In genomic region chr14:104118006-104118844, GRCh38 we compare ENCODE assay signal across 14 cellular contexts. TPM values are rescaled to one million over a fixed set of nuclear protein-coding genes. Genes with fewer than 3 reads are reported as not detected.
DNase-seq lines count a peak whose midpoint lies in the region; ATAC-seq and TF ChIP-seq lines count a peak whose summit lies in the region.
"Had no signal": no experiment of that assay in that cellular context is flagged by ENCODE, and none has a peak within 500 bp of the region (broad histone marks: within the 10 kb centered on the region; RNA-seq: fewer than 3 reads in every experiment).

No MANE protein-coding gene starts in this region.

- H3K27me3 ChIP-seq in BE2C (peaks cover 21% of the 10 kb centered on the region), H7 (ENCODE audit: control insufficient read depth, insufficient read depth, low read length) (peaks cover 28% of the 10 kb centered on the region), esophagus (ENCODE audit: control insufficient read depth in 1 of 2, insufficient read depth in 2 of 2, low read length in 2 of 2) (no peaks in the 10 kb centered on the region)
- H3K27me3 ChIP-seq: ascending aorta had no signal

- peaks cover 87% of the 10 kb centered on the region for H3K27me3 Mint-ChIP-seq in nephron progenitor cell (ENCODE audit: low read depth, poor library complexity)
- peaks cover 28% of the 10 kb centered on the region for H3K27me3 Mint-ChIP-seq in activated CD8-positive, alpha-beta T cell treated with anti-CD3 and anti-CD28 coated beads, Interleukin-2, amount 10 ng/mL, durations not matched to agents 7 days and 5 days (ENCODE audit: low read depth)

- H3K36me3 ChIP-seq in BE2C (no peaks in the 10 kb centered on the region), H7 (replicated peaks; ENCODE audit: control insufficient read depth, insufficient read depth, low read length) (no peaks in the 10 kb centered on the region), esophagus (ENCODE audit: control insufficient read depth in 2 of 2, insufficient read depth in 2 of 2, low read length in 1 of 2) (no peaks in the 10 kb centered on the region)
- H3K36me3 ChIP-seq: ascending aorta had no signal

- no peaks in the 10 kb centered on the region for H3K4me1 Mint-ChIP-seq in nephron progenitor cell
- no peaks in the 10 kb centered on the region for H3K4me1 Mint-ChIP-seq in activated CD8-positive, alpha-beta T cell treated with anti-CD3 and anti-CD28 coated beads, Interleukin-2, amount 10 ng/mL, durations not matched to agents 7 days and 5 days (ENCODE audit: low read depth)
- H3K4me1 Mint-ChIP-seq: IgD-negative memory B cell; stimulated activated memory B cell treated with anti-CD40 and anti-IgM and Interleukin-4, amounts not matched to agents 10 μg/mL and 1 μg/mL and 100 μg/mL, for 72 hours had no signal

- TF ChIP-seq CTCF in BE2C (IDR thresholded peaks at IDR 0.05; ENCODE audit: low read depth, low read length) (no peak), nephron progenitor cell (IDR thresholded peaks at IDR 0.05) (no peak)

- POLR2A ChIA-PET in activated CD8-positive, alpha-beta T cell treated with anti-CD3 and anti-CD28 coated beads, Interleukin-2, amount 10 ng/mL, durations not matched to agents 7 days and 5 days (lab: Charles Lee), result no interaction called here

- no peak overlapping the region for H3K4me3 Mint-ChIP-seq in nephron progenitor cell
- H3K4me3 Mint-ChIP-seq in activated CD8-positive, alpha-beta T cell treated with anti-CD3 and anti-CD28 coated beads, Interleukin-2, amount 10 ng/mL, durations not matched to agents 7 days and 5 days, result no peak overlapping the region
- H3K4me3 Mint-ChIP-seq: stimulated activated memory B cell treated with anti-CD40 and anti-IgM and Interleukin-4, amounts not matched to agents 10 μg/mL and 1 μg/mL and 100 μg/mL, for 72 hours had no signal

- H3K4me1 ChIP-seq in BE2C (no peaks in the 10 kb centered on the region), esophagus (ENCODE audit: control insufficient read depth in 2 of 2, insufficient read depth in 2 of 2, low read length in 1 of 2) (peaks cover 5 to 28% of the 10 kb centered on the region in 2 donors)
- H3K4me1 ChIP-seq: ascending aorta had no signal

- H3K27ac Mint-ChIP-seq in nephron progenitor cell, result no peak overlapping the region
- H3K27ac Mint-ChIP-seq in activated CD8-positive, alpha-beta T cell treated with anti-CD3 and anti-CD28 coated beads, Interleukin-2, amount 10 ng/mL, durations not matched to agents 7 days and 5 days, result no peak overlapping the region
- H3K27ac Mint-ChIP-seq: IgD-negative memory B cell; stimulated activated memory B cell treated with anti-CD40 and anti-IgM and Interleukin-4, amounts not matched to agents 10 μg/mL and 1 μg/mL and 100 μg/mL, for 72 hours had no signal

- H3K9me3 ChIP-seq in BE2C (no peaks in the 10 kb centered on the region), esophagus (ENCODE audit: control insufficient read depth in 2 of 2, insufficient read depth in 1 of 2, low read depth in 1 of 2, low read length in 1 of 2) (no peaks in the 10 kb centered on the region)
- H3K9me3 ChIP-seq: ascending aorta had no signal

- no peaks in the 10 kb centered on the region for H3K9me3 Mint-ChIP-seq in nephron progenitor cell
- no peaks in the 10 kb centered on the region for H3K9me3 Mint-ChIP-seq in activated CD8-positive, alpha-beta T cell treated with anti-CD3 and anti-CD28 coated beads, Interleukin-2, amount 10 ng/mL, durations not matched to agents 7 days and 5 days (ENCODE audit: insufficient read depth)
- H3K9me3 Mint-ChIP-seq: IgD-negative memory B cell; stimulated activated memory B cell treated with anti-CD40 and anti-IgM and Interleukin-4, amounts not matched to agents 10 μg/mL and 1 μg/mL and 100 μg/mL, for 72 hours had no signal

- CTCF ChIA-PET in activated CD8-positive, alpha-beta T cell treated with anti-CD3 and anti-CD28 coated beads, Interleukin-2, amount 10 ng/mL, durations not matched to agents 7 days and 5 days (lab: Charles Lee), result no interaction called here

- H3K36me3 Mint-ChIP-seq in nephron progenitor cell (ENCODE audit: low read depth), result no peaks in the 10 kb centered on the region
- H3K36me3 Mint-ChIP-seq in activated CD8-positive, alpha-beta T cell treated with anti-CD3 and anti-CD28 coated beads, Interleukin-2, amount 10 ng/mL, durations not matched to agents 7 days and 5 days (ENCODE audit: low read depth), result no peaks in the 10 kb centered on the region
- H3K36me3 Mint-ChIP-seq: IgD-negative memory B cell; stimulated activated memory B cell treated with anti-CD40 and anti-IgM and Interleukin-4, amounts not matched to agents 10 μg/mL and 1 μg/mL and 100 μg/mL, for 72 hours had no signal

- DNase-seq in BE2C (peak; percentile 9), H7 (peak; percentile 75), nephron progenitor cell (peak; percentile 4), germinal center (ENCODE audit: low spot score) (no peak)
- DNase-seq in activated CD8-positive, alpha-beta T cell treated with anti-CD3 and anti-CD28 coated beads, Interleukin-2, amount 10 ng/mL, durations not matched to agents 7 days and 5 days, result no peak
- DNase-seq: effector memory CD4-positive, alpha-beta T cell; NCI-H510A treated with DMSO at 0.1 percent for 48 hours; RPMI8226 had no signal

- H3K27ac ChIP-seq in esophagus (ENCODE audit: low read depth in 2 of 2, low read length in 1 of 2), result peak overlapping the region; percentile 86 to 91
- H3K27ac ChIP-seq: ascending aorta had no signal

- H3K4me3 ChIP-seq in BE2C (ENCODE audit: low read depth, low read length) (no peak overlapping the region), H7 (ENCODE audit: insufficient read depth, low read depth, low read length) (no peak overlapping the region), esophagus (ENCODE audit: low read depth in 1 of 2, low read length in 2 of 2) (peak overlapping the region; percentile 60 to 79)
- H3K4me3 ChIP-seq: ascending aorta had no signal

- no peak for ATAC-seq in activated CD8-positive, alpha-beta T cell treated with anti-CD3 and anti-CD28 coated beads, Interleukin-2, amount 10 ng/mL, durations not matched to agents 7 days and 5 days
- no peak for ATAC-seq in HG03571 (IDR thresholded peaks at IDR 0.05; ENCODE audit: unreplicated experiment)
- ATAC-seq in HG03342 (IDR thresholded peaks at IDR 0.05; ENCODE audit: unreplicated experiment), result no peak
- ATAC-seq: stimulated activated memory B cell treated with anti-CD40 and anti-IgM and Interleukin-4, amounts not matched to agents 10 μg/mL and 1 μg/mL and 100 μg/mL, for 72 hours had no signal

- 56 to 58% methylated on average over 30 of the region's 30 CpGs for WGBS in esophagus, 2 donors

RNA-seq across cellular contexts. Expression of gene KIF26A, which starts 20.2 kb away (rescaled TPM):
- polyA plus RNA-seq in BE2C (2012; ENCODE audit: insufficient read depth, insufficient read length, low read depth), result 87.1 TPM
- 59.2 and 61.0 TPM in 2 replicates for total RNA-seq in H7 (2014; rRNA removed; shearing (Covaris generic))
- polyA plus RNA-seq in esophagus, result 1 to 10 TPM in 1 of 2 donors, under 1 TPM in 1; 0.73 to 1.8 TPM
- under 1 TPM; 0.26 TPM for total RNA-seq in activated CD8-positive, alpha-beta T cell treated with anti-CD3 and anti-CD28 coated beads, Interleukin-2, amount 10 ng/mL, durations not matched to agents 7 days and 5 days
- polyA plus RNA-seq: IgD-negative memory B cell had no signal

RNA-seq across cellular contexts. Expression of gene ASPG, which starts 32.7 kb away (rescaled TPM):
- polyA plus RNA-seq in BE2C (2012; ENCODE audit: insufficient read depth, insufficient read length, low read depth), result not detected
- total RNA-seq in H7 (2014; rRNA removed; shearing (Covaris generic)), result 0.17 and 2.9 TPM in 2 replicates
- 10 to 100 TPM; 50.4 to 86.4 TPM for polyA plus RNA-seq in esophagus
- total RNA-seq in activated CD8-positive, alpha-beta T cell treated with anti-CD3 and anti-CD28 coated beads, Interleukin-2, amount 10 ng/mL, durations not matched to agents 7 days and 5 days, result not detected
- total RNA-seq: ascending aorta had no signal
- polyA plus RNA-seq: IgD-negative memory B cell had no signal

Comparison
In these comparisons a context has a peak if more than half of its experiments do, and no peak if none do; other contexts are left out.
1. DNase-seq: peak in BE2C (single experiment), H7 (single experiment) and nephron progenitor cell (single experiment); none in activated CD8-positive, alpha-beta T cell treated with anti-CD3 and anti-CD28 coated beads, Interleukin-2, amount 10 ng/mL, durations not matched to agents 7 days and 5 days (single experiment) and germinal center (single experiment).
2. H3K4me3 ChIP-seq: peak in esophagus (2 of 2); none in BE2C (single experiment) and H7 (single experiment).
3. RNA of gene KIF26A, which starts 20.2 kb away (total RNA-seq): 59.2 to 61.0 TPM in H7; 0.26 TPM in activated CD8-positive, alpha-beta T cell treated with anti-CD3 and anti-CD28 coated beads, Interleukin-2, amount 10 ng/mL, durations not matched to agents 7 days and 5 days; every median in the first group is over 10 times any median in the second.